Comparison of ENCODE assay signal across 2 cellular contexts in genomic region chr17:45128989-45129388, GRCh38.
TF ChIP-seq lines count a peak whose summit lies in the region.

No MANE protein-coding gene starts in this region.

TF ChIP-seq in GM23338, 12 proteins besides CTCF, POLR2A, EP300 and RAD21:
- no peak for TF ChIP-seq EZH2 (IDR thresholded peaks at IDR 0.05; ENCODE audit: low read depth, unreplicated experiment)
- no peak for TF ChIP-seq ETS1 (IDR thresholded peaks at IDR 0.05)
- no peak for TF ChIP-seq JUNB (IDR thresholded peaks at IDR 0.05; ENCODE audit: unreplicated experiment)
- no peak for TF ChIP-seq ZNF462 (CRISPR knock-in tag; IDR thresholded peaks at IDR 0.05)
- TF ChIP-seq ZNF114 (CRISPR knock-in tag; IDR thresholded peaks at IDR 0.05): no peak
- no peak for TF ChIP-seq CREB1 (CRISPR knock-in tag; IDR thresholded peaks at IDR 0.05; ENCODE audit: low read depth)

TF ChIP-seq in K562, 482 proteins besides CTCF, POLR2A, EP300 and RAD21:
- TF ChIP-seq ZNF121 (CRISPR knock-in tag; conservative IDR thresholded peaks at IDR 0.05) (peak; percentile 75), PRPF4 (IDR thresholded peaks at IDR 0.05; ENCODE audit: insufficient read depth, low read depth, low read length, poor library complexity, severe bottlenecking) (no peak)
TF ChIP-seq in K562: peak in this region for 1.
